ENCODE assay signal across 13 cellular contexts in the genomic region with DNA sequence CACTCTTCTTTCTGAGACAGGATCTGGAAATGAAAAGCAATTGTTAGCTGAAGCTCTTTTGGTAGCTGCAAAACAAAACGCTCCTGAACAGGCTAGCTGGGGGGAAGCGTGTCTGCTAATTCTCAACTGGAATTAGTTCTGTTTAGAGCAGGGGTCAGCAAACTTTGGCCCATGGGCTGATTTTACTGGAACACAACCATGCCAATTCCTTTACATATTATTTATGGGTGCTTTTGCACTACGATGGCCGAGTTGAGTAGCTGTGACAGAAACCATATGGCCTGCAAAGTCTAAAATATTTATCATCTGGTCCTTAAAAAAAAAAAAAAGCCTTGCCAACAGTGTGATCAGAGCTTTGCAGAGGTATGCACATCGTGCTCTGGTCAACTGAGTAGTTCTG.
"Had no signal": no experiment of that assay in that cellular context is flagged by ENCODE, and none has a peak within 500 bp of the region (broad histone marks: within the 10 kb centered on the region; RNA-seq: fewer than 3 reads in every experiment).

No MANE protein-coding gene starts in this region.

- H3K9me3 ChIP-seq: body of pancreas, colonic mucosa, right lobe of liver, thyroid gland had no signal

- H3K4me1 ChIP-seq: body of pancreas, colonic mucosa, right lobe of liver had no signal

- DNase-seq: activated CD4-positive, alpha-beta memory T cell treated with anti-CD3 and anti-CD28 coated beads for 36 hours; activated gamma-delta T cell treated with Interleukin-2 at 50 U/mL for 16 hours; activated T-cell treated with anti-CD3 and anti-CD28 coated beads for 4 hours; body of pancreas; central memory CD4-positive, alpha-beta T cell; colonic mucosa; erythroblast; right lobe of liver; stimulated activated CD4-positive, alpha-beta T cell treated with anti-CD3 and anti-CD28 coated beads, Interleukin-4, amount 100 ng/mL, for 24 hours; thyroid gland had no signal

- H3K27me3 ChIP-seq: body of pancreas, colonic mucosa, right lobe of liver, thyroid gland had no signal

- H3K27ac ChIP-seq: body of pancreas, colonic mucosa, right lobe of liver, thyroid gland had no signal

- H3K36me3 ChIP-seq: thyroid gland had no signal

- H3K4me3 ChIP-seq: body of pancreas, colonic mucosa, lung, right lobe of liver, smooth muscle cell, thyroid gland had no signal

- ATAC-seq: body of pancreas; right lobe of liver; stimulated activated effector memory CD8-positive, alpha-beta T cell treated with anti-CD3 and anti-CD28 coated beads, Interleukin-12 subunit alpha, Interleukin-12 subunit beta, amount 100 ng/mL, for 72 hours had no signal
